9 cellular contexts compared by ENCODE assay signal in genomic region chrX:154712781-154713391, GRCh38. TPM values are rescaled to one million over a fixed set of nuclear protein-coding genes. Genes with fewer than 3 reads are reported as not detected.
A peak's percentile ranks its signal among the peaks of the same experiment; 100 is the strongest.
DNase-seq lines count a peak whose midpoint lies in the region; ATAC-seq, FAIRE-seq and TF ChIP-seq lines count a peak whose summit lies in the region.
"Had no signal": no experiment of that assay in that cellular context is flagged by ENCODE, and none has a peak within 500 bp of the region (broad histone marks: within the 10 kb centered on the region; RNA-seq: fewer than 3 reads in every experiment).

No MANE protein-coding gene starts in this region.

- intact Hi-C loops in left colon (cut with DNase I, micrococcal nuclease), result no loop called here
- intact Hi-C loops in HepG2 (cut with micrococcal nuclease; ENCODE audit: unreplicated experiment), result no loop called here

- TF ChIP-seq RAD21 in HepG2 (CRISPR knock-in tag; IDR thresholded peaks at IDR 0.05), result no peak

- peak; percentile 32 for DNase-seq in activated naive CD4-positive, alpha-beta T cell treated with Interleukin-2 at 50 U/mL for 16 hours
- no peak for DNase-seq in activated naive CD4-positive, alpha-beta T cell treated with anti-CD3 and anti-CD28 coated beads, Interleukin-2, amount 50 U/mL, for 16 hours
- DNase-seq in RPMI7951 (ENCODE audit: low read depth) (peak; percentile 76), glomerular visceral epithelial cell (ENCODE audit: extremely low spot score) (peak; percentile 47), NCI-H2196 treated with DMSO at 0.1 percent for 48 hours (lab: John Stamatoyannopoulos, UW; ENCODE audit: unreplicated experiment) (no peak), left colon (no peak), HepG2 (ENCODE audit: low spot score) (no peak)

- no peak for TF ChIP-seq POLR2A in HepG2 (IDR thresholded peaks at IDR 0.05; ENCODE audit: insufficient read depth in 1 of 2, low read depth in 2 of 2, low read length in 2 of 2)

- CTCF ChIA-PET in HepG2 (lab: Yijun Ruan, JAX; ENCODE audit: low intra/inter-chr PET ratio, low total read pairs), result no interaction called here

- TF ChIP-seq EP300 in HepG2 (IDR thresholded peaks at IDR 0.05; ENCODE audit: low read depth in 2 of 2, low read length in 2 of 2) (no peak), HepG2 (CRISPR knock-in tag; IDR thresholded peaks at IDR 0.05; ENCODE audit: borderline replicate concordance) (no peak)

- POLR2A ChIA-PET in HepG2 (lab: Yijun Ruan, JAX), result no interaction called here

- no peaks in the 10 kb centered on the region for H3K79me2 ChIP-seq in HepG2 (ENCODE audit: insufficient read depth, low read length)

- H3K36me3 ChIP-seq in HepG2 (replicated peaks in 1 of 2; ENCODE audit: control insufficient read depth in 1 of 2, insufficient read depth in 2 of 2, low read length in 2 of 2), result no peaks in the 10 kb centered on the region

- peak; percentile 83 for ATAC-seq in HG02759 (IDR thresholded peaks at IDR 0.05; ENCODE audit: unreplicated experiment)
- ATAC-seq in left colon, result no peak
- ATAC-seq in HepG2, result no peak

- H2AFZ ChIP-seq in HepG2 (ENCODE audit: low read length), result no peak overlapping the region

- H3K4me2 ChIP-seq in HepG2 (ENCODE audit: low read depth, low read length), result no peak overlapping the region

- H3K27ac ChIP-seq in HepG2 (ENCODE audit: extremely low read length, insufficient read depth, low read length), result no peak overlapping the region

- TF ChIP-seq CTCF in HepG2 (CRISPR knock-in tag; IDR thresholded peaks at IDR 0.05), result no peak

- H3K27me3 ChIP-seq in HepG2 (ENCODE audit: control insufficient read depth in 1 of 2, insufficient read depth in 2 of 2, low read length in 2 of 2), result no peaks in the 10 kb centered on the region

- H3K4me3 ChIP-seq in HepG2 (replicated peaks in 1 of 3; ENCODE audit: insufficient read depth in 1 of 3, low read depth in 2 of 3, low read length in 3 of 3), result no peak overlapping the region
- H3K4me3 ChIP-seq: skin epidermis had no signal

- no peak overlapping the region for H3K9ac ChIP-seq in HepG2 (ENCODE audit: insufficient read depth, low read depth, low read length)

- in situ Hi-C loops in HepG2 (cut with HindIII; ENCODE audit: extremely low pct_ligation_motif_present, low pct_unique_long_range_greater_than_20kb), result no loop called here

- H3K9me3 ChIP-seq in HepG2 (ENCODE audit: low read length), result no peaks in the 10 kb centered on the region

- FAIRE-seq in HepG2 (lab: Jason Lieb, UNC), result no peak

- no peaks in the 10 kb centered on the region for H3K4me1 ChIP-seq in HepG2 (ENCODE audit: insufficient read depth, low read length)

- no peaks in the 10 kb centered on the region for H4K20me1 ChIP-seq in HepG2 (ENCODE audit: insufficient read depth, low read length)

- WGBS in HepG2 (ENCODE audit: low lambda C conversion rate), result 0% methylated on average over 3 of the region's 4 CpGs

- no TSS peak for BruUV-seq in HepG2 (replicated peaks; lab: Mats Ljungman, UMichigan)

TF ChIP-seq in HepG2, 621 proteins besides CTCF, POLR2A, EP300 and RAD21 (continues in another document):
- TF ChIP-seq, protein P1, sequence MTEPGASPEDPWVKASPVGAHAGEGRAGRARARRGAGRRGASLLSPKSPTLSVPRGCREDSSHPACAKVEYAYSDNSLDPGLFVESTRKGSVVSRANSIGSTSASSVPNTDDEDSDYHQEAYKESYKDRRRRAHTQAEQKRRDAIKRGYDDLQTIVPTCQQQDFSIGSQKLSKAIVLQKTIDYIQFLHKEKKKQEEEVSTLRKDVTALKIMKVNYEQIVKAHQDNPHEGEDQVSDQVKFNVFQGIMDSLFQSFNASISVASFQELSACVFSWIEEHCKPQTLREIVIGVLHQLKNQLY (CRISPR knock-in tag; IDR thresholded peaks at IDR 0.05), result no peak
- TF ChIP-seq KLF9 (CRISPR knock-in tag; IDR thresholded peaks at IDR 0.05; ENCODE audit: low read depth) (no peak), NFIB (CRISPR knock-in tag; IDR thresholded peaks at IDR 0.05; ENCODE audit: borderline replicate concordance) (no peak)

RNA-seq across cellular contexts. Expression of gene GAB3, which starts 38.0 kb away (rescaled TPM):
- under 0.01 and 0.24 TPM in 2 replicates for total RNA-seq in RPMI7951 (2014; rRNA removed; shearing (Covaris generic))
- total RNA-seq in left colon (1 to 10 TPM; 1.2 to 2.3 TPM), HepG2 (2016; rRNA removed; fragmentation: Illumina TruSeq; extraction: Trizol) (not detected in 2 replicates)
- not detected in 2 replicates for total RNA-seq in HepG2 (2016; cell fraction: cytosol; rRNA removed; fragmentation: Illumina TruSeq; extraction: Trizol; ENCODE audit: low read depth)
- not detected in 2 replicates for total RNA-seq in HepG2 (2016; cell fraction: insoluble cytoplasmic fraction; rRNA removed; fragmentation: Illumina TruSeq; extraction: Trizol)
- total RNA-seq in HepG2 (2016; cell fraction: membrane; rRNA removed; fragmentation: Illumina TruSeq; extraction: Trizol), result not detected in 2 replicates
- not detected in 2 replicates for total RNA-seq in HepG2 (2016; cell fraction: nucleus; rRNA removed; fragmentation: Illumina TruSeq; extraction: Trizol)
- polyA plus RNA-seq in HepG2 (2011; rRNA removed), result 0.01 TPM in 1 of 2 replicates, not detected in the other
- polyA plus RNA-seq in HepG2 (2011; cell fraction: cytosol; rRNA removed), result not detected in 2 replicates
- not detected in 2 replicates for polyA plus RNA-seq in HepG2 (2011; cell fraction: nucleus; rRNA removed)
- polyA plus RNA-seq in HepG2 (2012), result not detected in 2 replicates
- not detected in 2 replicates for polyA plus RNA-seq in HepG2 (2016; cell fraction: cytosol; fragmentation: Illumina TruSeq; extraction: Trizol; ENCODE audit: low read depth)
- not detected in 2 replicates for polyA plus RNA-seq in HepG2 (2016; cell fraction: insoluble cytoplasmic fraction; fragmentation: Illumina TruSeq; extraction: Trizol; ENCODE audit: low read depth)
- not detected in 2 replicates for polyA plus RNA-seq in HepG2 (2016; cell fraction: membrane; fragmentation: Illumina TruSeq; extraction: Trizol; ENCODE audit: low read depth)
- not detected in 2 replicates for polyA plus RNA-seq in HepG2 (2016; cell fraction: nucleus; fragmentation: Illumina TruSeq; extraction: Trizol; ENCODE audit: insufficient read depth, low read depth)
- 0.21 TPM in 1 of 2 replicates, not detected in the other for polyA minus RNA-seq in HepG2 (2011; rRNA and poly(A)+ RNA removed; ENCODE audit: low replicate concordance)
- polyA minus RNA-seq in HepG2 (2011; cell fraction: cytosol; rRNA and poly(A)+ RNA removed), result not detected in 2 replicates
- not detected in 2 replicates for polyA minus RNA-seq in HepG2 (2011; cell fraction: nucleus; rRNA and poly(A)+ RNA removed)

RNA-seq across cellular contexts. Expression of gene DKC1, which starts 49.8 kb away (rescaled TPM):
- total RNA-seq in RPMI7951 (2014; rRNA removed; shearing (Covaris generic)), result 27.9 and 29.7 TPM in 2 replicates
- 10 to 100 TPM; 25.6 to 41.6 TPM for total RNA-seq in left colon
- total RNA-seq in HepG2 (2016; rRNA removed; fragmentation: Illumina TruSeq; extraction: Trizol), result 102 and 150 TPM in 2 replicates
- 22.8 and 23.0 TPM in 2 replicates for total RNA-seq in HepG2 (2016; cell fraction: cytosol; rRNA removed; fragmentation: Illumina TruSeq; extraction: Trizol; ENCODE audit: low read depth)
- total RNA-seq in HepG2 (2016; cell fraction: insoluble cytoplasmic fraction; rRNA removed; fragmentation: Illumina TruSeq; extraction: Trizol), result 102 and 151 TPM in 2 replicates
- total RNA-seq in HepG2 (2016; cell fraction: membrane; rRNA removed; fragmentation: Illumina TruSeq; extraction: Trizol), result 30.2 and 37.3 TPM in 2 replicates
- total RNA-seq in HepG2 (2016; cell fraction: nucleus; rRNA removed; fragmentation: Illumina TruSeq; extraction: Trizol), result 62.0 and 64.5 TPM in 2 replicates
- polyA plus RNA-seq in HepG2 (2011; rRNA removed), result 45.4 and 61.6 TPM in 2 replicates
- 42.0 and 60.1 TPM in 2 replicates for polyA plus RNA-seq in HepG2 (2011; cell fraction: cytosol; rRNA removed)
- polyA plus RNA-seq in HepG2 (2011; cell fraction: nucleus; rRNA removed), result 42.2 and 51.5 TPM in 2 replicates
- polyA plus RNA-seq in HepG2 (2012), result 78.2 and 80.7 TPM in 2 replicates
- polyA plus RNA-seq in HepG2 (2016; cell fraction: cytosol; fragmentation: Illumina TruSeq; extraction: Trizol; ENCODE audit: low read depth), result 10.7 and 11.1 TPM in 2 replicates
- 172 and 182 TPM in 2 replicates for polyA plus RNA-seq in HepG2 (2016; cell fraction: insoluble cytoplasmic fraction; fragmentation: Illumina TruSeq; extraction: Trizol; ENCODE audit: low read depth)
- 20.1 and 22.3 TPM in 2 replicates for polyA plus RNA-seq in HepG2 (2016; cell fraction: membrane; fragmentation: Illumina TruSeq; extraction: Trizol; ENCODE audit: low read depth)
- 93.0 and 104 TPM in 2 replicates for polyA plus RNA-seq in HepG2 (2016; cell fraction: nucleus; fragmentation: Illumina TruSeq; extraction: Trizol; ENCODE audit: insufficient read depth, low read depth)
- 31.1 and 142 TPM in 2 replicates for polyA minus RNA-seq in HepG2 (2011; rRNA and poly(A)+ RNA removed; ENCODE audit: low replicate concordance)
- polyA minus RNA-seq in HepG2 (2011; cell fraction: cytosol; rRNA and poly(A)+ RNA removed), result 26.4 and 28.8 TPM in 2 replicates
- polyA minus RNA-seq in HepG2 (2011; cell fraction: nucleus; rRNA and poly(A)+ RNA removed), result 83.4 and 85.1 TPM in 2 replicates

RNA-seq across cellular contexts. Expression of gene CTAG2, which starts 59.5 kb away (rescaled TPM):
- 0.29 TPM in 1 of 2 replicates, not detected in the other for total RNA-seq in RPMI7951 (2014; rRNA removed; shearing (Covaris generic))
- total RNA-seq in left colon (not detected), HepG2 (2016; rRNA removed; fragmentation: Illumina TruSeq; extraction: Trizol) (not detected in 2 replicates)
- not detected in 2 replicates for total RNA-seq in HepG2 (2016; cell fraction: cytosol; rRNA removed; fragmentation: Illumina TruSeq; extraction: Trizol; ENCODE audit: low read depth)
- not detected in 2 replicates for total RNA-seq in HepG2 (2016; cell fraction: insoluble cytoplasmic fraction; rRNA removed; fragmentation: Illumina TruSeq; extraction: Trizol)
- not detected in 2 replicates for total RNA-seq in HepG2 (2016; cell fraction: membrane; rRNA removed; fragmentation: Illumina TruSeq; extraction: Trizol)
- total RNA-seq in HepG2 (2016; cell fraction: nucleus; rRNA removed; fragmentation: Illumina TruSeq; extraction: Trizol), result not detected in 2 replicates
- polyA plus RNA-seq in HepG2 (2011; rRNA removed), result not detected in 2 replicates
- polyA plus RNA-seq in HepG2 (2011; cell fraction: cytosol; rRNA removed), result not detected in 2 replicates
- polyA plus RNA-seq in HepG2 (2011; cell fraction: nucleus; rRNA removed), result not detected in 2 replicates
- polyA plus RNA-seq in HepG2 (2012), result not detected in 2 replicates
- polyA plus RNA-seq in HepG2 (2016; cell fraction: cytosol; fragmentation: Illumina TruSeq; extraction: Trizol; ENCODE audit: low read depth), result not detected in 2 replicates
- polyA plus RNA-seq in HepG2 (2016; cell fraction: insoluble cytoplasmic fraction; fragmentation: Illumina TruSeq; extraction: Trizol; ENCODE audit: low read depth), result not detected in 2 replicates
- not detected in 2 replicates for polyA plus RNA-seq in HepG2 (2016; cell fraction: membrane; fragmentation: Illumina TruSeq; extraction: Trizol; ENCODE audit: low read depth)
- polyA plus RNA-seq in HepG2 (2016; cell fraction: nucleus; fragmentation: Illumina TruSeq; extraction: Trizol; ENCODE audit: insufficient read depth, low read depth), result not detected in 2 replicates
- 0.19 TPM in 1 of 2 replicates, not detected in the other for polyA minus RNA-seq in HepG2 (2011; rRNA and poly(A)+ RNA removed; ENCODE audit: low replicate concordance)
- polyA minus RNA-seq in HepG2 (2011; cell fraction: cytosol; rRNA and poly(A)+ RNA removed), result not detected in 2 replicates
- polyA minus RNA-seq in HepG2 (2011; cell fraction: nucleus; rRNA and poly(A)+ RNA removed), result not detected in 2 replicates

Comparison
In these comparisons a context has a peak if more than half of its experiments do, and no peak if none do; other contexts are left out.
1. DNase-seq: peak in activated naive CD4-positive, alpha-beta T cell treated with Interleukin-2 at 50 U/mL for 16 hours (single experiment), RPMI7951 (single experiment) and glomerular visceral epithelial cell (single experiment); none in activated naive CD4-positive, alpha-beta T cell treated with anti-CD3 and anti-CD28 coated beads, Interleukin-2, amount 50 U/mL, for 16 hours (single experiment), NCI-H2196 treated with DMSO at 0.1 percent for 48 hours (single experiment), left colon (0 of 2) and HepG2 (single experiment).